27 cellular contexts compared by ENCODE assay signal in the genomic region with DNA sequence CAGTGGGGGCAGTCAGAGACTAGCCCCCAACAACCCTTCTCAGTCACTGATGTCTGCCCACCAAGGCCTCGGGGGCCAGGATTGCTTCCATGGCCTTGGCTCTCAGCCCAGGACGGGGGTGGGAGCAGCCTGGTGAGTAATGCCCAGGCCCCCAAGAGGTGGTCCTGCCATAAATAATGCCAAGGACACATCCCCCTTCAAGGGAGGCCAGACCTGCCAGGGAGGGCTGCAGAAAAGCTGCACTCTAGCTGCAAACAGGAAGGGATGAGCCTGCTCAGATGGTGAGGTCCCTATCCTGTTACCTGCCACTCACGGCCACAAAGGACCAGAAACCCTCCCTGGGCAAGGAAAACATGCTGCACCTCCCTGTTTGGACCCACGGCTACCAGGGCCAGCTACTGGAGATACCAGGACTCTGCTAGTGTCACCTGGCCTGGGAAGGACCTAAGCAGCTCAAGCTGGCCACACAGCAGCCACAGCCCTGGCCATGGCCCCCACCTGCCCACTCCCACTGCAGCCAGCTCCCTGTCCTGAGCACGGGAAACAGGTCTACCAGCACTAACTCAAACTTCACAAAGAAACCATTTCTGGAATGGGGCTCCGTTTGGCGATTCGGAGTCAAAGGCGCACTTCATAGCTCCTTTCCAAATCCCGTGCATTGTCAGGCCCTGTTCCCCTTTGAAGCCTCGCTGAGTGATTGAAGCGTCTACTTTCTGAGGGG. TPM values are rescaled to one million over a fixed set of nuclear protein-coding genes. Genes with fewer than 3 reads are reported as not detected.
A peak's percentile ranks its signal among the peaks of the same experiment; 100 is the strongest.
DNase-seq lines count a peak whose midpoint lies in the region; ATAC-seq and TF ChIP-seq lines count a peak whose summit lies in the region.
"Had no signal": no experiment of that assay in that cellular context is flagged by ENCODE, and none has a peak within 500 bp of the region (broad histone marks: within the 10 kb centered on the region; RNA-seq: fewer than 3 reads in every experiment).

No MANE protein-coding gene starts in this region.

- WGBS in right cardiac atrium, result 71% methylated on average over 12 of the region's 12 CpGs
- WGBS in mesendoderm (ENCODE audit: extremely low coverage, insufficient coverage, low lambda C conversion rate), result no CpG with 5 or more reads among the region's 12 CpGs

- POLR2A ChIA-PET in RWPE1 (lab: Yijun Ruan, JAX; ENCODE audit: low non-redundant PET) (no interaction called here), GM10248 (lab: Yijun Ruan, JAX) (no interaction called here)

- H3K27me3 ChIP-seq in right atrium auricular region (no peaks in the 10 kb centered on the region), right cardiac atrium (ENCODE audit: control insufficient read depth, insufficient read depth) (no peaks in the 10 kb centered on the region), mesendoderm (ENCODE audit: insufficient read depth, low read length, poor library complexity) (no peaks in the 10 kb centered on the region)
- H3K27me3 ChIP-seq: dorsolateral prefrontal cortex, MG63, neutrophil, Peyer's patch, SJSA1 had no signal

- H3K36me3 Mint-ChIP-seq in activated naive CD4-positive, alpha-beta T cell treated with anti-CD3 and anti-CD28 coated beads for 36 hours (ENCODE audit: low read depth), result peaks cover 4% of the 10 kb centered on the region
- H3K36me3 Mint-ChIP-seq: activated naive CD4-positive, alpha-beta T cell treated with anti-CD3 and anti-CD28 coated beads, Interleukin-2, amount 50 U/mL, for 72 hours had no signal

- intact Hi-C loops in right cardiac atrium (cut with DNase I), result no loop called here
- intact Hi-C loops in activated naive CD4-positive, alpha-beta T cell treated with anti-CD3 and anti-CD28 coated beads for 36 hours (cut with micrococcal nuclease), result no loop called here

- CTCF ChIA-PET in RWPE1 (lab: Yijun Ruan, JAX) (interaction anchor here (0.8 to 0.9 kb wide), 2 partner anchors 12 to 68 kb away, joined by 3 read pairs; no protein-coding TSS in a partner anchor), GM10248 (lab: Yijun Ruan, JAX) (interaction anchor here (1.3 to 1.4 kb wide), 2 partner anchors 13 to 18 kb away, joined by 3 read pairs; no protein-coding TSS in a partner anchor)
- CTCF ChIA-PET in activated naive CD4-positive, alpha-beta T cell treated with anti-CD3 and anti-CD28 coated beads for 36 hours (lab: Charles Lee), result no interaction called here

- H3K9me3 ChIP-seq in right atrium auricular region, result no peaks in the 10 kb centered on the region
- no peaks in the 10 kb centered on the region for H3K9me3 ChIP-seq in right cardiac atrium (ENCODE audit: control insufficient read depth, low read length)
- H3K9me3 ChIP-seq: MG63, neutrophil, Peyer's patch, SJSA1 had no signal

- DNase-seq in right atrium auricular region (ENCODE audit: low spot score) (peak; percentile 42), right cardiac atrium (no peak), RWPE1 (ENCODE audit: low spot score) (no peak), mesendoderm (no peak), SW480 (ENCODE audit: low spot score) (no peak), GM10248 (ENCODE audit: extremely low spot score) (no peak)
- no peak for DNase-seq in activated naive CD4-positive, alpha-beta T cell treated with anti-CD3 and anti-CD28 coated beads for 36 hours
- DNase-seq: ACHN; activated CD4-positive, alpha-beta T cell treated with anti-CD3 and anti-CD28 coated beads, Interleukin-2, amount 10 ng/mL, durations not matched to agents 7 days and 5 days; activated CD8-positive, alpha-beta memory T cell treated with anti-CD3 and anti-CD28 coated beads, Interleukin-2, amount 10 ng/mL, durations not matched to agents 7 days and 5 days; anterior cingulate cortex; Calu3; dorsolateral prefrontal cortex; mammary epithelial cell; MG63; NCI-H510A treated with DMSO at 0.1 percent for 48 hours; stimulated activated CD4-positive, alpha-beta T cell treated with anti-CD3 and anti-CD28 coated beads, Interleukin-2, amount 100 ng/mL, for 24 hours; substantia nigra; T-helper 17 cell had no signal

- peak overlapping the region; percentile 3 for H3K56ac ChIP-seq in mesendoderm (ENCODE audit: low read length)

- H2AK5ac ChIP-seq in mesendoderm (ENCODE audit: low read length), result no peak overlapping the region

- H4K5ac ChIP-seq in mesendoderm (ENCODE audit: low read length), result no peak overlapping the region

- no peaks in the 10 kb centered on the region for H3K79me2 ChIP-seq in mesendoderm (ENCODE audit: control insufficient read depth, insufficient read depth, low read length)

- no peak overlapping the region for H3K4ac ChIP-seq in mesendoderm (ENCODE audit: low read depth, low read length)

- H3K4me2 ChIP-seq in mesendoderm (ENCODE audit: low read length), result no peak overlapping the region
- H3K4me2 ChIP-seq: smooth muscle cell had no signal

- H3K4me3 Mint-ChIP-seq in activated naive CD4-positive, alpha-beta T cell treated with anti-CD3 and anti-CD28 coated beads for 36 hours, result no peak overlapping the region
- H3K4me3 Mint-ChIP-seq: activated CD4-positive, alpha-beta T cell treated with anti-CD3 and anti-CD28 coated beads, Interleukin-2, amount 10 ng/mL, durations not matched to agents 7 days and 5 days; activated CD8-positive, alpha-beta memory T cell treated with anti-CD3 and anti-CD28 coated beads, Interleukin-2, amount 10 ng/mL, durations not matched to agents 7 days and 5 days; activated T-helper 1 cell treated with anti-CD3 and anti-CD28 coated beads, Interleukin-12 subunit alpha, Interleukin-12 subunit beta, Interleukin-2, Interleukin-4 antibody, amounts not matched to agents 30 ng/mL and 10 ng/mL and 1 ng/mL, durations not matched to agents 14 hours and 24 hours and 36 hours; CD14-positive monocyte; central memory CD8-positive, alpha-beta T cell; T-helper 17 cell had no signal

- H3K79me1 ChIP-seq in mesendoderm (ENCODE audit: low read length), result peaks cover 6% of the 10 kb centered on the region

- H3K18ac ChIP-seq in mesendoderm (ENCODE audit: low read length), result no peak overlapping the region

- H3K4me3 ChIP-seq in right atrium auricular region, result no peak overlapping the region
- H3K4me3 ChIP-seq in right cardiac atrium (ENCODE audit: low read length), result no peak overlapping the region
- no peak overlapping the region for H3K4me3 ChIP-seq in mesendoderm (ENCODE audit: low read length)
- H3K4me3 ChIP-seq: dorsolateral prefrontal cortex, MG63, Peyer's patch, SJSA1, smooth muscle cell had no signal

- H3K27me3 Mint-ChIP-seq in activated naive CD4-positive, alpha-beta T cell treated with anti-CD3 and anti-CD28 coated beads for 36 hours (ENCODE audit: low read depth), result no peaks in the 10 kb centered on the region
- H3K27me3 Mint-ChIP-seq: activated CD4-positive, alpha-beta T cell treated with anti-CD3 and anti-CD28 coated beads, Interleukin-2, amount 10 ng/mL, durations not matched to agents 7 days and 5 days; activated CD8-positive, alpha-beta memory T cell treated with anti-CD3 and anti-CD28 coated beads, Interleukin-2, amount 10 ng/mL, durations not matched to agents 7 days and 5 days; central memory CD8-positive, alpha-beta T cell; T-helper 17 cell had no signal

- no peaks in the 10 kb centered on the region for H3K9me3 Mint-ChIP-seq in activated naive CD4-positive, alpha-beta T cell treated with anti-CD3 and anti-CD28 coated beads for 36 hours
- H3K9me3 Mint-ChIP-seq: activated CD4-positive, alpha-beta T cell treated with anti-CD3 and anti-CD28 coated beads, Interleukin-2, amount 10 ng/mL, durations not matched to agents 7 days and 5 days; activated naive CD4-positive, alpha-beta T cell treated with anti-CD3 and anti-CD28 coated beads, Interleukin-2, amount 50 U/mL, for 72 hours; activated T-helper 1 cell treated with anti-CD3 and anti-CD28 coated beads, Interleukin-12 subunit alpha, Interleukin-12 subunit beta, Interleukin-2, Interleukin-4 antibody, amounts not matched to agents 30 ng/mL and 10 ng/mL and 1 ng/mL, durations not matched to agents 14 hours and 24 hours and 36 hours; central memory CD8-positive, alpha-beta T cell had no signal

- no peak overlapping the region for H3K9ac ChIP-seq in mesendoderm (ENCODE audit: low read length)

- no peak overlapping the region for H3K23ac ChIP-seq in mesendoderm (ENCODE audit: low read length)

- H2BK5ac ChIP-seq in mesendoderm (ENCODE audit: low read length), result no peak overlapping the region

- H3K27ac Mint-ChIP-seq in activated naive CD4-positive, alpha-beta T cell treated with anti-CD3 and anti-CD28 coated beads for 36 hours, result no peak overlapping the region
- H3K27ac Mint-ChIP-seq: activated CD4-positive, alpha-beta T cell treated with anti-CD3 and anti-CD28 coated beads, Interleukin-2, amount 10 ng/mL, durations not matched to agents 7 days and 5 days; activated CD8-positive, alpha-beta memory T cell treated with anti-CD3 and anti-CD28 coated beads, Interleukin-2, amount 10 ng/mL, durations not matched to agents 7 days and 5 days; activated T-helper 1 cell treated with anti-CD3 and anti-CD28 coated beads, Interleukin-12 subunit alpha, Interleukin-12 subunit beta, Interleukin-2, Interleukin-4 antibody, amounts not matched to agents 30 ng/mL and 10 ng/mL and 1 ng/mL, durations not matched to agents 14 hours and 24 hours and 36 hours; CD14-positive monocyte; T-helper 17 cell had no signal

- H3K4me1 ChIP-seq in right atrium auricular region (peaks cover 0 to 26% of the 10 kb centered on the region in 2 donors), right cardiac atrium (ENCODE audit: control insufficient read depth, insufficient read depth, low read length) (peaks cover 3% of the 10 kb centered on the region), mesendoderm (ENCODE audit: control insufficient read depth, low read depth, low read length) (no peaks in the 10 kb centered on the region)

- H3K4me1 Mint-ChIP-seq in activated naive CD4-positive, alpha-beta T cell treated with anti-CD3 and anti-CD28 coated beads for 36 hours (ENCODE audit: low read depth), result peaks cover 20% of the 10 kb centered on the region

- H2BK15ac ChIP-seq in mesendoderm (replicated peaks; ENCODE audit: low read depth), result no peak overlapping the region

- no peaks in the 10 kb centered on the region for H3K36me3 ChIP-seq in right atrium auricular region
- no peaks in the 10 kb centered on the region for H3K36me3 ChIP-seq in mesendoderm (ENCODE audit: control insufficient read depth, insufficient read depth, low read length)
- H3K36me3 ChIP-seq: neutrophil, Peyer's patch had no signal

- TF ChIP-seq CTCF in right atrium auricular region (IDR thresholded peaks at IDR 0.05) (no peak), RWPE1 (conservative IDR thresholded peaks at IDR 0.05; ENCODE audit: low read depth) (no peak), GM10248 (IDR thresholded peaks at IDR 0.05; ENCODE audit: control extremely low read depth, extremely low read depth, low read depth, missing control alignments) (no peak)

- H4K8ac ChIP-seq in mesendoderm (ENCODE audit: low read depth, low read length), result no peak overlapping the region

- no peak overlapping the region for H2BK120ac ChIP-seq in mesendoderm (ENCODE audit: low read depth, low read length)

- H3K27ac ChIP-seq in right atrium auricular region (no peak overlapping the region), right cardiac atrium (ENCODE audit: low read length) (no peak overlapping the region), RWPE1 (peak overlapping the region; percentile 87), mesendoderm (ENCODE audit: low read depth, low read length) (no peak overlapping the region)
- H3K27ac ChIP-seq: neutrophil, Peyer's patch, SJSA1 had no signal

- no peak for ATAC-seq in right cardiac atrium
- ATAC-seq: activated CD8-positive, alpha-beta memory T cell treated with anti-CD3 and anti-CD28 coated beads, Interleukin-2, amount 10 ng/mL, durations not matched to agents 7 days and 5 days; activated naive CD4-positive, alpha-beta T cell treated with anti-CD3 and anti-CD28 coated beads, Interleukin-2, amount 50 U/mL, for 72 hours; T-helper 17 cell had no signal

RNA-seq across cellular contexts. Expression of a gene that starts 12.1 kb away (rescaled TPM):
- total RNA-seq in right atrium auricular region (1 to 10 TPM; 2.6 to 4.7 TPM), right cardiac atrium (1 to 10 TPM; 2.8 to 4.9 (median 4.0) TPM)
- polyA plus RNA-seq in right cardiac atrium, result 2.1 TPM
- 4.7 TPM for polyA plus RNA-seq in mesendoderm (2013, experiment 1 of 2)
- 4.2 TPM for polyA plus RNA-seq in mesendoderm (2013, experiment 2 of 2)
- total RNA-seq in activated naive CD4-positive, alpha-beta T cell treated with anti-CD3 and anti-CD28 coated beads for 36 hours, result 1 to 10 TPM; 8.8 to 9.8 TPM

RNA-seq across cellular contexts. Expression of a gene that starts 12.1 kb away (rescaled TPM):
- total RNA-seq in right atrium auricular region, result 1 to 10 TPM; 7.9 to 8.1 TPM
- total RNA-seq in right cardiac atrium, result 1 to 10 TPM; 6.8 to 9.9 (median 8.8) TPM
- 5.8 TPM for polyA plus RNA-seq in right cardiac atrium
- 7.4 TPM for polyA plus RNA-seq in mesendoderm (2013, experiment 1 of 2)
- polyA plus RNA-seq in mesendoderm (2013, experiment 2 of 2), result 7.6 TPM
- total RNA-seq in activated naive CD4-positive, alpha-beta T cell treated with anti-CD3 and anti-CD28 coated beads for 36 hours, result 10 to 100 TPM; 10.9 to 11.9 TPM
